20 cellular contexts compared by ENCODE assay signal in the genomic region with DNA sequence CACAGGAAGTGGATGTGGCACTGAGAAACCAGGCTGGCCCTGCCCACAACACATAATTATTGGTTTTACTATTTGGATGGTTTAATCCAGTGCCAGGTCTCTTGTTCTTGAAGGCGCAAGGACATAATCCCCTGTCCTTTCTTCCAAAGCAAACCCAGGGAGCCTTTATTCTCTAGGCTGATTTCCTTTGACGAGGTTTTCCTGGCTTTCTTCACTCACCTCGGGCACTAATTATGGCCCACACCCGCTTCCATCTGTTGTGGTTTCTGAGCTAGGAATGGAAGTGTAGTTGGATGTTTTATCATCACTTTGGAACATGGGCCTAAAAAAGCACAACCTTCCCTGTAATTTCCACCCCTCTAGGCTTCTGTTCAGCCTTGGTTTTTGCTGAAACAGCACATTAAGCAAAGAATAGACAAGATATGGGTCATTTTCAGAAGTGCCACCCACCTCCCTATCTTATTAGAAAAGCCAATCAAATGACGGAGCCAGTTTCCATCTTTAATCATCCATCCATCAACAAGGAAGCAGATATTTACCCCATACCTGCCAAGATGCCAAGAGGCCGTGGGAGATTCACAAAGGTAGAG.
DNase-seq lines count a peak whose midpoint lies in the region; ATAC-seq and TF ChIP-seq lines count a peak whose summit lies in the region.
"Had no signal": no experiment of that assay in that cellular context is flagged by ENCODE, and none has a peak within 500 bp of the region (broad histone marks: within the 10 kb centered on the region; RNA-seq: fewer than 3 reads in every experiment).

No MANE protein-coding gene starts in this region.

- H3K9me3 ChIP-seq in DND-41 (ENCODE audit: insufficient read depth, low read length, severe bottlenecking), result no peaks in the 10 kb centered on the region
- H3K9me3 ChIP-seq in neural progenitor cell (ENCODE audit: low read depth), result no peaks in the 10 kb centered on the region
- H3K9me3 ChIP-seq in OCI-LY7 (ENCODE audit: low read length), result no peaks in the 10 kb centered on the region
- H3K9me3 ChIP-seq: BE2C, SK-N-SH had no signal

- peaks cover 13% of the 10 kb centered on the region for H3F3A ChIP-seq in neural progenitor cell (ENCODE audit: low read depth)

- no peaks in the 10 kb centered on the region for H4K20me1 ChIP-seq in DND-41 (ENCODE audit: insufficient read depth, low read length)
- H4K20me1 ChIP-seq in neural progenitor cell (ENCODE audit: low read depth), result no peaks in the 10 kb centered on the region
- no peaks in the 10 kb centered on the region for H4K20me1 ChIP-seq in OCI-LY7 (ENCODE audit: insufficient read depth, low read length)

- H3K9me2 ChIP-seq in OCI-LY7 (ENCODE audit: insufficient read depth, low read length), result no peaks in the 10 kb centered on the region
- H3K9me2 ChIP-seq: SK-N-SH had no signal

- H3K27me3 Mint-ChIP-seq in neural progenitor cell (ENCODE audit: insufficient read depth, low read depth), result peaks cover 7% of the 10 kb centered on the region

- no peak for ATAC-seq in DND-41 (ENCODE audit: insufficient read depth, low read depth)
- no peak for ATAC-seq in HG03354 (IDR thresholded peaks at IDR 0.05; ENCODE audit: poor library complexity, severe bottlenecking, unreplicated experiment)

- no peak overlapping the region for H3K4me3 ChIP-seq in DND-41 (ENCODE audit: low read depth in 1 of 2, low read length in 2 of 2)
- no peak overlapping the region for H3K4me3 ChIP-seq in neural progenitor cell
- no peak overlapping the region for H3K4me3 ChIP-seq in OCI-LY7 (ENCODE audit: low read depth, low read length, poor library complexity, severe bottlenecking)

- POLR2A ChIA-PET in RWPE1 (lab: Yijun Ruan, JAX; ENCODE audit: low non-redundant PET), result no interaction called here
- POLR2A ChIA-PET in OCI-LY7 (lab: Charles Lee), result no interaction called here

- H3K4me2 ChIP-seq in DND-41 (ENCODE audit: insufficient read depth, low read length) (no peak overlapping the region), neural progenitor cell (peak overlapping the region; percentile 36), OCI-LY7 (ENCODE audit: low read length) (no peak overlapping the region)
- H3K4me2 ChIP-seq: SK-N-SH had no signal

- no peak overlapping the region for H3K4me3 Mint-ChIP-seq in neural progenitor cell
- H3K4me3 Mint-ChIP-seq: CD4-positive, alpha-beta memory T cell had no signal

- H3K27ac ChIP-seq in DND-41 (ENCODE audit: low read length) (no peak overlapping the region), RWPE1 (peak overlapping the region; percentile 18; the same call in 1 of the 2 replicates), neural progenitor cell (no peak overlapping the region), OCI-LY7 (ENCODE audit: low read depth, low read length, poor library complexity, severe bottlenecking) (no peak overlapping the region)

- no peak overlapping the region for H3K9ac ChIP-seq in DND-41 (ENCODE audit: low read depth, low read length)
- H3K9ac ChIP-seq in neural progenitor cell, result no peak overlapping the region
- H3K9ac ChIP-seq: SK-N-SH had no signal

- H3K27me3 ChIP-seq in DND-41 (ENCODE audit: insufficient read depth, low read length, poor library complexity) (no peaks in the 10 kb centered on the region), neural progenitor cell (no peaks in the 10 kb centered on the region)
- H3K27me3 ChIP-seq: BE2C had no signal

- no peaks in the 10 kb centered on the region for H3K4me1 ChIP-seq in DND-41 (ENCODE audit: insufficient read depth, low read length)
- H3K4me1 ChIP-seq in neural progenitor cell, result peaks cover 12% of the 10 kb centered on the region
- H3K4me1 ChIP-seq in OCI-LY7 (ENCODE audit: insufficient read depth, low read length, poor library complexity, severe bottlenecking), result no peaks in the 10 kb centered on the region
- H3K4me1 ChIP-seq: BE2C had no signal

- H3K27ac Mint-ChIP-seq in neural progenitor cell, result no peak overlapping the region
- H3K27ac Mint-ChIP-seq: CD4-positive, alpha-beta memory T cell had no signal

- CTCF ChIA-PET in RWPE1 (lab: Yijun Ruan, JAX), result no interaction called here
- CTCF ChIA-PET in OCI-LY7 (lab: Charles Lee; ENCODE audit: unreplicated experiment), result no interaction called here

- H3K36me3 ChIP-seq in DND-41 (ENCODE audit: insufficient read depth, low read length), result no peaks in the 10 kb centered on the region
- H3K36me3 ChIP-seq in neural progenitor cell, result no peaks in the 10 kb centered on the region
- H3K36me3 ChIP-seq in OCI-LY7 (ENCODE audit: insufficient read depth, low read length), result no peaks in the 10 kb centered on the region
- H3K36me3 ChIP-seq: BE2C had no signal

- intact Hi-C loops in OCI-LY7 (cut with micrococcal nuclease; ENCODE audit: unreplicated experiment), result no loop called here

- no peaks in the 10 kb centered on the region for H3K9me3 Mint-ChIP-seq in neural progenitor cell
- H3K9me3 Mint-ChIP-seq: CD4-positive, alpha-beta memory T cell had no signal

- DNase-seq in NCI-H1694 (lab: John Stamatoyannopoulos, UW), result peak; percentile 20
- DNase-seq in NCI-H1694 treated with DMSO at 0.1 percent for 48 hours (lab: John Stamatoyannopoulos, UW), result no peak
- DNase-seq in DND-41, result peak; percentile 8
- no peak for DNase-seq in RWPE1 (ENCODE audit: low spot score)
- peak; percentile 57 for DNase-seq in neural progenitor cell (ENCODE audit: low spot score)
- DNase-seq in activated T-cell treated with anti-CD3 and anti-CD28 coated beads, Interleukin-2, amount 50 U/mL, for 1 hour, result no peak
- DNase-seq in OCI-LY7 (ENCODE audit: low spot score), result no peak
- DNase-seq: 8988T; BE2C; CD4-positive, alpha-beta memory T cell; DMS79 treated with DMSO at 0.1 percent for 48 hours; NCI-H1417 treated with DMSO at 0.1 percent for 48 hours; NCI-H2029; NCI-H2171 treated with DMSO at 0.1 percent for 48 hours; NCI-H446; NCI-H526 treated with DMSO at 0.1 percent for 48 hours; NK-92 treated with Interleukin-12 subunit alpha and Interleukin-12 subunit beta, amount 100 ng/mL, for 24 hours; SHP77; SK-N-SH had no signal

- no peaks in the 10 kb centered on the region for H3K79me2 ChIP-seq in DND-41 (ENCODE audit: insufficient read depth, low read length)
- no peaks in the 10 kb centered on the region for H3K79me2 ChIP-seq in neural progenitor cell (ENCODE audit: low read depth)
- H3K79me2 ChIP-seq in OCI-LY7 (ENCODE audit: insufficient read depth, low read depth, low read length), result no peaks in the 10 kb centered on the region

- no TSS peak for BruUV-seq in OCI-LY7 (replicated peaks; lab: Mats Ljungman, UMichigan)

- no peaks in the 10 kb centered on the region for H3K36me3 Mint-ChIP-seq in neural progenitor cell
- H3K36me3 Mint-ChIP-seq: CD4-positive, alpha-beta memory T cell had no signal

- H2AFZ ChIP-seq in DND-41 (ENCODE audit: low read depth, low read length) (no peak overlapping the region), neural progenitor cell (replicated peaks) (no peak overlapping the region), OCI-LY7 (ENCODE audit: low read length) (no peak overlapping the region)

- peaks cover 7% of the 10 kb centered on the region for H3K4me1 Mint-ChIP-seq in neural progenitor cell

- TF ChIP-seq CTCF in DND-41 (IDR thresholded peaks at IDR 0.05; ENCODE audit: borderline replicate concordance, extremely low read depth, low read length, poor library complexity, severe bottlenecking) (no peak), RWPE1 (conservative IDR thresholded peaks at IDR 0.05; ENCODE audit: low read depth) (no peak), neural progenitor cell (IDR thresholded peaks at IDR 0.05) (no peak), OCI-LY7 (conservative IDR thresholded peaks at IDR 0.05; ENCODE audit: low read length) (no peak)

Comparison
In these comparisons a context has a peak if more than half of its experiments do, and no peak if none do; other contexts are left out.
1. DNase-seq: peak in NCI-H1694 (single experiment), DND-41 (single experiment) and neural progenitor cell (single experiment); none in NCI-H1694 treated with DMSO at 0.1 percent for 48 hours (single experiment), RWPE1 (single experiment), activated T-cell treated with anti-CD3 and anti-CD28 coated beads, Interleukin-2, amount 50 U/mL, for 1 hour (single experiment) and OCI-LY7 (single experiment).